Comparison of ENCODE assay signal across 13 cellular contexts in the genomic region with DNA sequence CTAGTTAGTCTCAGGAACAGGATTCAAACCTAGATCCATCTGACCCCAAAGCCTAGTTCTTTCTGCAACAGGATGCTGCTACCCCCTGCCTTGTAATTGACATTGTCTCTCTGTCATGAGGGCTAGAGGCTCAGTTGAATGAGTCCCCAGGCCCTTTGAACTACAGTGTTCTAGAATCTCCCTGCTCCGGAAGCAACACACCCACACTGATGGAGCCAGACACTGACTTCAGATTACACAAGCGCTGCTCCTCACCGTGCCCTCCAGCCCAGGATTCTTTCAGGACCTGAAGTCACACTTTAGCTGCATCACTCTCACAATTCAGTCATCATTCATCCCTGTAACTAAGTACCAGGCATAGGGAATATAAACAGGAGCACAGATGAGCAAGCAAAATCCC.
A peak's percentile ranks its signal among the peaks of the same experiment; 100 is the strongest.
DNase-seq lines count a peak whose midpoint lies in the region; ATAC-seq and TF ChIP-seq lines count a peak whose summit lies in the region.
"Had no signal": no experiment of that assay in that cellular context is flagged by ENCODE, and none has a peak within 500 bp of the region (broad histone marks: within the 10 kb centered on the region; RNA-seq: fewer than 3 reads in every experiment).

No MANE protein-coding gene starts in this region.

- no peaks in the 10 kb centered on the region for H3K9me3 ChIP-seq in left ventricle myocardium inferior (replicated peaks)

- H3K4me1 Mint-ChIP-seq in activated T-helper 2 cell treated with anti-CD3 and anti-CD28 coated beads, Interferon-gamma antibody, Interleukin-2, Interleukin-4, amounts not matched to agents 10 μg/mL and 5 μg/mL and 100 μg/mL, durations not matched to agents 14 hours and 24 hours and 36 hours (ENCODE audit: low read depth), result peaks cover 66% of the 10 kb centered on the region

- H3K36me3 Mint-ChIP-seq in activated T-helper 2 cell treated with anti-CD3 and anti-CD28 coated beads, Interferon-gamma antibody, Interleukin-2, Interleukin-4, amounts not matched to agents 10 μg/mL and 5 μg/mL and 100 μg/mL, durations not matched to agents 14 hours and 24 hours and 36 hours (ENCODE audit: low read depth), result peaks cover 3% of the 10 kb centered on the region

- peak overlapping the region; percentile 25 for H3K27ac Mint-ChIP-seq in activated T-helper 2 cell treated with anti-CD3 and anti-CD28 coated beads, Interferon-gamma antibody, Interleukin-2, Interleukin-4, amounts not matched to agents 10 μg/mL and 5 μg/mL and 100 μg/mL, durations not matched to agents 14 hours and 24 hours and 36 hours

- no peak overlapping the region for H3K4me3 ChIP-seq in left ventricle myocardium inferior
- H3K4me3 ChIP-seq: cardiac muscle cell had no signal

- no peaks in the 10 kb centered on the region for H3K27me3 Mint-ChIP-seq in activated T-helper 2 cell treated with anti-CD3 and anti-CD28 coated beads, Interferon-gamma antibody, Interleukin-2, Interleukin-4, amounts not matched to agents 10 μg/mL and 5 μg/mL and 100 μg/mL, durations not matched to agents 14 hours and 24 hours and 36 hours (ENCODE audit: low read depth)

- no peak overlapping the region for H3K4me3 Mint-ChIP-seq in activated T-helper 2 cell treated with anti-CD3 and anti-CD28 coated beads, Interferon-gamma antibody, Interleukin-2, Interleukin-4, amounts not matched to agents 10 μg/mL and 5 μg/mL and 100 μg/mL, durations not matched to agents 14 hours and 24 hours and 36 hours (ENCODE audit: low read depth)

- DNase-seq in activated CD4-positive, alpha-beta T cell treated with anti-CD3 and anti-CD28 coated beads for 48 hours, result peak; percentile 39
- no peak for DNase-seq in activated CD4-positive, alpha-beta T cell treated with anti-CD3 and anti-CD28 coated beads for 1 hour
- DNase-seq in activated T-helper 2 cell treated with anti-CD3 and anti-CD28 coated beads, Interferon-gamma antibody, Interleukin-2, Interleukin-4, amounts not matched to agents 10 μg/mL and 5 μg/mL and 100 μg/mL, durations not matched to agents 14 hours and 24 hours and 36 hours (ENCODE audit: low spot score), result no peak
- no peak for DNase-seq in left ventricle myocardium inferior
- peak; percentile 12 to 15 for DNase-seq in stimulated activated CD8-positive, alpha-beta memory T cell treated with anti-CD3 and anti-CD28 coated beads, Interleukin-7, amount 100 ng/mL, for 4 hours (ENCODE audit: low read depth in 2 of 2)
- no peak for DNase-seq in kidney glomerular epithelial cell (lab: John Stamatoyannopoulos, UW)
- DNase-seq in SKM-1 treated with dmso at 0.1 percent for 144 hours (lab: John Stamatoyannopoulos, UW; ENCODE audit: unreplicated experiment), result no peak
- DNase-seq: activated CD4-positive, CD25-positive, alpha-beta regulatory T cell treated with anti-CD3 and anti-CD28 coated beads, Interleukin-2, amount 50 U/mL, for 72 hours; foreskin melanocyte; KG1; SHP77 had no signal

- H3K27ac ChIP-seq in left ventricle myocardium inferior (replicated peaks), result peak overlapping the region; percentile 6
- H3K27ac ChIP-seq: cardiac muscle cell had no signal

- intact Hi-C loops in activated T-helper 2 cell treated with anti-CD3 and anti-CD28 coated beads, Interferon-gamma antibody, Interleukin-2, Interleukin-4, amounts not matched to agents 10 μg/mL and 5 μg/mL and 100 μg/mL, durations not matched to agents 14 hours and 24 hours and 36 hours (cut with micrococcal nuclease), result loop anchor here (10.0 kb wide), 1 partner anchor 997 kb away; no protein-coding TSS in a partner anchor
- intact Hi-C loops in left ventricle myocardium inferior (cut with micrococcal nuclease), result loop anchor here (10.0 kb wide), 1 partner anchor 63 kb away; no protein-coding TSS in a partner anchor

- ATAC-seq in GM18502 (IDR thresholded peaks at IDR 0.05; ENCODE audit: poor library complexity, unreplicated experiment), result no peak

- H3K9me3 Mint-ChIP-seq in activated T-helper 2 cell treated with anti-CD3 and anti-CD28 coated beads, Interferon-gamma antibody, Interleukin-2, Interleukin-4, amounts not matched to agents 10 μg/mL and 5 μg/mL and 100 μg/mL, durations not matched to agents 14 hours and 24 hours and 36 hours, result no peaks in the 10 kb centered on the region

- H3K4me1 ChIP-seq in left ventricle myocardium inferior, result peaks cover 72% of the 10 kb centered on the region

- no peaks in the 10 kb centered on the region for H3K27me3 ChIP-seq in left ventricle myocardium inferior (ENCODE audit: low read depth)
- H3K27me3 ChIP-seq: cardiac muscle cell had no signal

- TF ChIP-seq CTCF in left ventricle myocardium inferior (IDR thresholded peaks at IDR 0.05; ENCODE audit: borderline replicate concordance), result no peak

- no peaks in the 10 kb centered on the region for H3K36me3 ChIP-seq in left ventricle myocardium inferior
- H3K36me3 ChIP-seq: cardiac muscle cell had no signal

Comparison
In these comparisons a context has a peak if more than half of its experiments do, and no peak if none do; other contexts are left out.
1. DNase-seq: peak in activated CD4-positive, alpha-beta T cell treated with anti-CD3 and anti-CD28 coated beads for 48 hours (single experiment) and stimulated activated CD8-positive, alpha-beta memory T cell treated with anti-CD3 and anti-CD28 coated beads, Interleukin-7, amount 100 ng/mL, for 4 hours (2 of 2); none in activated CD4-positive, alpha-beta T cell treated with anti-CD3 and anti-CD28 coated beads for 1 hour (single experiment), activated T-helper 2 cell treated with anti-CD3 and anti-CD28 coated beads, Interferon-gamma antibody, Interleukin-2, Interleukin-4, amounts not matched to agents 10 μg/mL and 5 μg/mL and 100 μg/mL, durations not matched to agents 14 hours and 24 hours and 36 hours (single experiment), left ventricle myocardium inferior (single experiment), kidney glomerular epithelial cell (single experiment) and SKM-1 treated with dmso at 0.1 percent for 144 hours (single experiment).